ENCODE assay signal across 17 cellular contexts in genomic region chr7:3548815-3549214, GRCh38.
A peak's percentile ranks its signal among the peaks of the same experiment; 100 is the strongest.
DNase-seq lines count a peak whose midpoint lies in the region; ATAC-seq and TF ChIP-seq lines count a peak whose summit lies in the region.
"Had no signal": no experiment of that assay in that cellular context is flagged by ENCODE, and none has a peak within 500 bp of the region (broad histone marks: within the 10 kb centered on the region; RNA-seq: fewer than 3 reads in every experiment).

No MANE protein-coding gene starts in this region.

- no peak for ATAC-seq in GM19328 (IDR thresholded peaks at IDR 0.05; ENCODE audit: unreplicated experiment)
- ATAC-seq in GM19395 (IDR thresholded peaks at IDR 0.05; ENCODE audit: unreplicated experiment), result no peak
- ATAC-seq: K562 had no signal

- no peaks in the 10 kb centered on the region for H3K9me3 ChIP-seq in HUES6 (ENCODE audit: control insufficient read depth, insufficient read depth, low read depth, low read length)
- H3K9me3 ChIP-seq: HAP-1, SK-N-SH had no signal

- DNase-seq in choroid plexus epithelial cell (ENCODE audit: low read depth), result peak; percentile 20
- peak; percentile 31 for DNase-seq in left kidney (ENCODE audit: low read depth, low spot score)
- no peak for DNase-seq in inferior parietal cortex (ENCODE audit: extremely low spot score)
- no peak for DNase-seq in CD1c-positive myeloid dendritic cell (ENCODE audit: extremely low spot score)
- DNase-seq: C1 segment of cervical spinal cord; NCI-H1092 treated with DMSO at 0.1 percent for 48 hours; NCI-H1694; NCI-H2081 treated with DMSO at 0.1 percent for 48 hours; NCI-H748 treated with DMSO at 0.1 percent for 48 hours; NK-92 treated with Interleukin-12 subunit alpha and Interleukin-12 subunit beta, amount 100 ng/mL, for 24 hours; Right ventricle myocardium superior; SK-N-SH had no signal

- no peak for TF ChIP-seq CTCF in choroid plexus epithelial cell (conservative IDR thresholded peaks at IDR 0.05; ENCODE audit: low read depth, low read length)

- peak overlapping the region; percentile 18; the same call in 1 of the 2 replicates for H3K4me3 ChIP-seq in HUES6 (ENCODE audit: low read depth, low read length)
- no peak overlapping the region for H3K4me3 ChIP-seq in choroid plexus epithelial cell (ENCODE audit: low read depth, low read length)
- H3K4me3 ChIP-seq: HAP-1, K562 had no signal

- H3K27me3 ChIP-seq in HUES6 (ENCODE audit: control insufficient read depth, insufficient read depth, low read length), result no peaks in the 10 kb centered on the region

- H3K36me3 ChIP-seq in HUES6 (ENCODE audit: control insufficient read depth, insufficient read depth, low read length), result no peaks in the 10 kb centered on the region
- H3K36me3 ChIP-seq: HAP-1 had no signal

- peaks cover 23% of the 10 kb centered on the region for H3K4me1 ChIP-seq in HUES6 (ENCODE audit: control insufficient read depth, insufficient read depth, low read length)
- H3K4me1 ChIP-seq: HAP-1 had no signal

- 0 out of 2 replicates have a peak overlapping the region, but pooled peaks have one; percentile 23 for H3K27ac ChIP-seq in HUES6 (ENCODE audit: low read depth, low read length)

- H3K9ac ChIP-seq in HUES6 (ENCODE audit: low read length), result no peak overlapping the region
- H3K9ac ChIP-seq: SK-N-SH had no signal

Comparison
In these comparisons a context has a peak if more than half of its experiments do, and no peak if none do; other contexts are left out.
1. DNase-seq: peak in choroid plexus epithelial cell (single experiment) and left kidney (single experiment); none in inferior parietal cortex (single experiment) and CD1c-positive myeloid dendritic cell (single experiment).